15 cellular contexts compared by ENCODE assay signal in genomic region chr17:81967244-81967532, GRCh38. TPM values are rescaled to one million over a fixed set of nuclear protein-coding genes. Genes with fewer than 3 reads are reported as not detected.
A peak's percentile ranks its signal among the peaks of the same experiment; 100 is the strongest.
DNase-seq lines count a peak whose midpoint lies in the region; ATAC-seq, FAIRE-seq and TF ChIP-seq lines count a peak whose summit lies in the region.
"Had no signal": no experiment of that assay in that cellular context is flagged by ENCODE, and none has a peak within 500 bp of the region (broad histone marks: within the 10 kb centered on the region; RNA-seq: fewer than 3 reads in every experiment).

No MANE protein-coding gene starts in this region.

- H3K27ac ChIP-seq in GM12878 (ENCODE audit: control insufficient read depth, insufficient read depth) (no peak overlapping the region), liver (ENCODE audit: low read depth in 1 of 2, low read length in 2 of 2) (peak overlapping the region; percentile 3 to 58), transverse colon (peak overlapping the region; percentile 41 to 55 (median 44)), thyroid gland (no peak overlapping the region)
- H3K27ac ChIP-seq: ovary had no signal

- H3K4me3 Mint-ChIP-seq in activated naive CD4-positive, alpha-beta T cell treated with anti-CD3 and anti-CD28 coated beads for 36 hours, result peak overlapping the region; percentile 68

- no peaks in the 10 kb centered on the region for H3K36me3 Mint-ChIP-seq in activated naive CD4-positive, alpha-beta T cell treated with anti-CD3 and anti-CD28 coated beads for 36 hours (ENCODE audit: low read depth)

- H3K4me1 ChIP-seq in GM12878 (ENCODE audit: control insufficient read depth, insufficient read depth, low read length), result peaks cover 18% of the 10 kb centered on the region
- H3K4me1 ChIP-seq in liver (ENCODE audit: control insufficient read depth in 4 of 4, insufficient read depth in 4 of 4, low read length in 3 of 4), result peaks cover 8 to 35% (median 18%) of the 10 kb centered on the region in 4 donors
- H3K4me1 ChIP-seq in transverse colon, result peaks cover 15 to 26% (median 21%) of the 10 kb centered on the region in 4 donors
- peaks cover 10 to 15% of the 10 kb centered on the region in 2 donors for H3K4me1 ChIP-seq in thyroid gland

- H3K4me2 ChIP-seq in GM12878 (ENCODE audit: control insufficient read depth, insufficient read depth), result peak overlapping the region; percentile 49

- TF ChIP-seq RAD21 in GM12878 (IDR thresholded peaks at IDR 0.05; ENCODE audit: insufficient read depth, low read depth, low read length), result no peak
- TF ChIP-seq RAD21 in liver (IDR thresholded peaks at IDR 0.05), result no peak

- POLR2A ChIA-PET in GM12878 (lab: Charles Lee), result interaction anchor here (0.6 to 2.3 kb wide), 10 partner anchors 9 to 325 kb away, joined by 3 to 18 read pairs (median 3); partner anchors contain the start of genes ASPSCR1, DCXR, FASN and MCRIP1

- H3K9ac ChIP-seq in GM12878 (ENCODE audit: control insufficient read depth, insufficient read depth, low read length), result no peak overlapping the region
- no peak overlapping the region for H3K9ac ChIP-seq in liver (ENCODE audit: low read depth in 1 of 2, low read length in 2 of 2)

- no peak for ATAC-seq in GM12878
- ATAC-seq in GM18909 (IDR thresholded peaks at IDR 0.05; ENCODE audit: poor library complexity, unreplicated experiment), result no peak
- no peak for ATAC-seq in GM19035 (IDR thresholded peaks at IDR 0.05; ENCODE audit: unreplicated experiment)

- no peaks in the 10 kb centered on the region for H4K20me1 ChIP-seq in GM12878 (ENCODE audit: control insufficient read depth, insufficient read depth)

- H2AFZ ChIP-seq in GM12878 (ENCODE audit: control insufficient read depth, low read depth, low read length), result peak overlapping the region; percentile 5; the same call in 1 of the 2 replicates

- TF ChIP-seq POLR2A in GM12878 (IDR thresholded peaks at IDR 0.05; ENCODE audit: low read depth, low read length), result no peak
- TF ChIP-seq POLR2A in transverse colon (IDR thresholded peaks at IDR 0.05), result no peak
- TF ChIP-seq POLR2A in thyroid gland (IDR thresholded peaks at IDR 0.05), result no peak

- TF ChIP-seq EP300 in GM12878 (IDR thresholded peaks at IDR 0.05; ENCODE audit: borderline replicate concordance in 1 of 2, control insufficient read depth in 1 of 2, low read depth in 2 of 2, low read length in 2 of 2), result no peak
- no peak for TF ChIP-seq EP300 in transverse colon (IDR thresholded peaks at IDR 0.05; ENCODE audit: low read depth)

- FAIRE-seq in GM12878 (lab: Jason Lieb, UNC), result no peak
- FAIRE-seq: TTC549 had no signal

- no peak for TF ChIP-seq CTCF in GM12878 (IDR thresholded peaks at IDR 0.05 in 2 of 3, conservative IDR thresholded peaks at IDR 0.05 in 1 of 3; ENCODE audit: control insufficient read depth in 2 of 3, extremely low read depth in 1 of 3, insufficient read depth in 1 of 3, low read depth in 3 of 3, low read length in 3 of 3)
- no peak for TF ChIP-seq CTCF in liver (IDR thresholded peaks at IDR 0.05; ENCODE audit: low read depth, low read length, missing input control)
- no peak for TF ChIP-seq CTCF in transverse colon (IDR thresholded peaks at IDR 0.05)
- no peak for TF ChIP-seq CTCF in thyroid gland (IDR thresholded peaks at IDR 0.05)

- no peaks in the 10 kb centered on the region for H3K36me3 ChIP-seq in GM12878 (ENCODE audit: control insufficient read depth in 2 of 2, insufficient read depth in 2 of 2, low read length in 1 of 2)
- no peaks in the 10 kb centered on the region for H3K36me3 ChIP-seq in liver (ENCODE audit: control insufficient read depth in 4 of 4, insufficient read depth in 3 of 4, low read depth in 1 of 4, low read length in 3 of 4)
- no peaks in the 10 kb centered on the region for H3K36me3 ChIP-seq in transverse colon
- H3K36me3 ChIP-seq in thyroid gland, result no peaks in the 10 kb centered on the region
- H3K36me3 ChIP-seq: esophagus muscularis mucosa, ovary had no signal

- in situ Hi-C loops in GM12878 (cut with MboI), result no loop called here
- in situ Hi-C loops in transverse colon (cut with MboI; ENCODE audit: low pct_ligation_motif_present in 1 of 4, low pct_unique_long_range_greater_than_20kb in 1 of 4, low sequenced_read_pairs in 3 of 4), result loop anchor here in 1 of 4 donors (25.0 kb wide), 1 partner anchor 195 kb away; no protein-coding TSS in a partner anchor

- RAD21 ChIA-PET in GM12878 (lab: Charles Lee; ENCODE audit: unreplicated experiment), result interaction anchor here (0.6 to 1.9 kb wide), 4 partner anchors 8 to 73 kb away, joined by 4 to 12 read pairs (median 6); partner anchors contain the start of genes CENPX and LRRC45

- 44% methylated on average over 5 of the region's 5 CpGs for WGBS in GM12878 (ENCODE audit: insufficient coverage, insufficient replicate concordance, low lambda C conversion rate, missing lambda C conversion rate)
- 47% methylated on average over 5 of the region's 5 CpGs for WGBS in liver
- WGBS in transverse colon (ENCODE audit: low coverage in 1 of 2), 2 donors, result 18% methylated on average over 2 of the region's 5 CpGs; no CpG with 5 or more reads in 1 of the 2 donors
- 35 to 64% methylated on average over 4 to 5 of the region's 5 CpGs for WGBS in thyroid gland, 2 donors

- CTCF ChIA-PET in activated naive CD4-positive, alpha-beta T cell treated with anti-CD3 and anti-CD28 coated beads for 36 hours (lab: Charles Lee), result interaction anchor here (0.8 to 2.1 kb wide), 7 partner anchors 8 to 71 kb away, joined by 3 to 11 read pairs (median 4); partner anchors contain the start of gene DCXR
- CTCF ChIA-PET in GM12878 (lab: Yijun Ruan, JAX), result interaction anchor here (0.7 to 2.9 kb wide), 3 partner anchors 8 to 54 kb away, joined by 3 to 28 read pairs (median 4); partner anchors contain the start of genes CENPX and LRRC45

- no peaks in the 10 kb centered on the region for H3K79me2 ChIP-seq in GM12878 (ENCODE audit: control insufficient read depth, insufficient read depth, low read length)

- H3K27me3 ChIP-seq in GM12878 (replicated peaks in 1 of 2; ENCODE audit: control insufficient read depth in 2 of 2, insufficient read depth in 2 of 2, low read length in 1 of 2), result peaks cover 2 to 5% of the 10 kb centered on the region in 2 experiments
- H3K27me3 ChIP-seq in liver (ENCODE audit: control insufficient read depth in 4 of 4, insufficient read depth in 4 of 4, low read length in 3 of 4), result no peaks in the 10 kb centered on the region
- H3K27me3 ChIP-seq in transverse colon, result peaks cover 64% of the 10 kb centered on the region
- H3K27me3 ChIP-seq in thyroid gland, result no peaks in the 10 kb centered on the region
- H3K27me3 ChIP-seq: ovary had no signal

- H3K27me3 Mint-ChIP-seq in activated naive CD4-positive, alpha-beta T cell treated with anti-CD3 and anti-CD28 coated beads for 36 hours (ENCODE audit: low read depth), result peaks cover 2% of the 10 kb centered on the region

- H3K4me3 ChIP-seq in GM12878 (no peak overlapping the region), liver (ENCODE audit: low read depth in 1 of 3, low read length in 3 of 3) (no peak overlapping the region), transverse colon (no peak overlapping the region), thyroid gland (replicated peaks in 1 of 3) (no peak overlapping the region)
- H3K4me3 ChIP-seq: ovary had no signal

- SMC1A ChIA-PET in GM12878 (lab: Charles Lee; ENCODE audit: uncharacterized antibody, unreplicated experiment), result interaction anchor here (1.2 to 2.0 kb wide), 3 partner anchors 10 to 71 kb away, joined by 4 to 9 read pairs (median 7); partner anchors contain the start of genes ASPSCR1 and DCXR

- H3K9me3 ChIP-seq in GM12878 (replicated peaks; ENCODE audit: control insufficient read depth, insufficient read depth, low read length) (no peaks in the 10 kb centered on the region), liver (ENCODE audit: control insufficient read depth in 4 of 4, low read length in 3 of 4) (no peaks in the 10 kb centered on the region), transverse colon (no peaks in the 10 kb centered on the region), thyroid gland (no peaks in the 10 kb centered on the region)
- H3K9me3 ChIP-seq: esophagus muscularis mucosa, ovary had no signal

- no peaks in the 10 kb centered on the region for H3K9me3 Mint-ChIP-seq in activated naive CD4-positive, alpha-beta T cell treated with anti-CD3 and anti-CD28 coated beads for 36 hours

- no TSS peak for BruUV-seq in GM12878 (replicated peaks; lab: Mats Ljungman, UMichigan)

- intact Hi-C loops in activated naive CD4-positive, alpha-beta T cell treated with anti-CD3 and anti-CD28 coated beads for 36 hours (cut with micrococcal nuclease), result no loop called here
- intact Hi-C loops in GM12878 (cut with micrococcal nuclease; ENCODE audit: unreplicated experiment), result loop anchor here (5.0 kb wide), 1 partner anchor 40 kb away; the partner anchor contains the start of gene MAFG
- intact Hi-C loops in transverse colon (cut with DNase I; ENCODE audit: low total_unique reads), result no loop called here
- intact Hi-C loops in thyroid gland (cut with DNase I), result no loop called here

- DNase-seq in activated naive CD4-positive, alpha-beta T cell treated with anti-CD3 and anti-CD28 coated beads for 36 hours, result no peak
- DNase-seq in activated naive CD4-positive, alpha-beta T cell treated with Interleukin-2 at 50 U/mL for 16 hours, result no peak
- DNase-seq in GM12878 (ENCODE audit: low read depth, low spot score), result no peak
- no peak for DNase-seq in transverse colon
- no peak for DNase-seq in thyroid gland
- DNase-seq: PC-3 had no signal

- no peak overlapping the region for H3K27ac Mint-ChIP-seq in activated naive CD4-positive, alpha-beta T cell treated with anti-CD3 and anti-CD28 coated beads for 36 hours

- peaks cover 14% of the 10 kb centered on the region for H3K4me1 Mint-ChIP-seq in activated naive CD4-positive, alpha-beta T cell treated with anti-CD3 and anti-CD28 coated beads for 36 hours (ENCODE audit: low read depth)

RNA-seq across cellular contexts. Expression of gene NOTUM, which starts 6.2 kb away (rescaled TPM):
- under 1 TPM; 0.35 to 0.38 TPM for total RNA-seq in activated naive CD4-positive, alpha-beta T cell treated with anti-CD3 and anti-CD28 coated beads for 36 hours
- not detected in 2 replicates for total RNA-seq in GM12878 (2013; cell fraction: nucleolus; rRNA removed)
- total RNA-seq in GM12878 (2014; rRNA removed), result not detected in 2 replicates
- not detected in 2 replicates for total RNA-seq in GM12878 (2014; rRNA removed; fragmentation: Illumina TruSeq; extraction: Trizol)
- 0.13 and 0.19 TPM in 2 replicates for total RNA-seq in GM12878 (2021)
- polyA plus RNA-seq in GM12878 (2011; ENCODE audit: low read depth), result not detected
- not detected in 2 replicates for polyA plus RNA-seq in GM12878 (2011; rRNA removed)
- 0.05 TPM in 1 of 2 replicates, not detected in the other for polyA plus RNA-seq in GM12878 (2011; cell fraction: cytosol; rRNA removed)
- polyA plus RNA-seq in GM12878 (2011; cell fraction: nucleus; rRNA removed), result 0.06 and 0.09 TPM in 2 replicates
- 0.04 and 0.14 TPM in 2 replicates for polyA plus RNA-seq in GM12878 (2012)
- not detected in 2 replicates for polyA plus RNA-seq in GM12878 (2014; fragmentation: Illumina TruSeq; extraction: Trizol)
- not detected for polyA plus RNA-seq in GM12878 (2014; fragmentation: Nextera tagmentation; extraction: Ambion mirVana)
- 0.04 TPM in 1 of 2 replicates, not detected in the other for polyA plus RNA-seq in GM12878 (2014; rRNA removed)
- polyA plus RNA-seq in GM12878 (2016; fragmentation: Nextera tagmentation; extraction: Ambion mirVana), result not detected
- polyA minus RNA-seq in GM12878 (2011; rRNA and poly(A)+ RNA removed), result not detected in 2 replicates
- not detected in 2 replicates for polyA minus RNA-seq in GM12878 (2011; cell fraction: cytosol; rRNA and poly(A)+ RNA removed)
- not detected in 2 replicates for polyA minus RNA-seq in GM12878 (2011; cell fraction: nucleus; rRNA and poly(A)+ RNA removed)
- total RNA-seq in liver, result 1 to 10 TPM in 1 of 2 donors, under 1 TPM in 1; 0.19 to 5.4 TPM
- polyA plus RNA-seq in liver, result 1 to 10 TPM; 1.1 to 2.0 TPM
- total RNA-seq in transverse colon, result not detected
- under 1 TPM in 1 of 4 donors, not detected in 3; 0.40 TPM for total RNA-seq in thyroid gland
- total RNA-seq: PC-3 had no signal
- polyA plus RNA-seq: AG04450 had no signal

RNA-seq across cellular contexts. Expression of gene ASPSCR1, which starts 10.2 kb away (rescaled TPM):
- 10 to 100 TPM; 33.6 to 34.8 TPM for total RNA-seq in activated naive CD4-positive, alpha-beta T cell treated with anti-CD3 and anti-CD28 coated beads for 36 hours
- 52.1 and 55.2 TPM in 2 replicates for total RNA-seq in GM12878 (2013; cell fraction: nucleolus; rRNA removed)
- total RNA-seq in GM12878 (2014; rRNA removed), result 34.9 and 43.8 TPM in 2 replicates
- total RNA-seq in GM12878 (2014; rRNA removed; fragmentation: Illumina TruSeq; extraction: Trizol), result 14.2 and 19.0 TPM in 2 replicates
- 42.4 and 43.3 TPM in 2 replicates for total RNA-seq in GM12878 (2021)
- polyA plus RNA-seq in GM12878 (2011; ENCODE audit: low read depth), result 8.2 TPM
- 4.1 and 10.3 TPM in 2 replicates for polyA plus RNA-seq in GM12878 (2011; rRNA removed)
- 19.8 and 36.7 TPM in 2 replicates for polyA plus RNA-seq in GM12878 (2011; cell fraction: cytosol; rRNA removed)
- 75.2 and 97.9 TPM in 2 replicates for polyA plus RNA-seq in GM12878 (2011; cell fraction: nucleus; rRNA removed)
- 19.6 and 27.9 TPM in 2 replicates for polyA plus RNA-seq in GM12878 (2012)
- 1.7 and 10.9 TPM in 2 replicates for polyA plus RNA-seq in GM12878 (2014; fragmentation: Illumina TruSeq; extraction: Trizol)
- polyA plus RNA-seq in GM12878 (2014; fragmentation: Nextera tagmentation; extraction: Ambion mirVana), result 1 to 10 TPM; 1.5 to 7.2 TPM
- 48.4 and 58.7 TPM in 2 replicates for polyA plus RNA-seq in GM12878 (2014; rRNA removed)
- polyA plus RNA-seq in GM12878 (2016; fragmentation: Nextera tagmentation; extraction: Ambion mirVana), result 10 to 100 TPM; 31.9 to 41.9 TPM
- polyA minus RNA-seq in GM12878 (2011; rRNA and poly(A)+ RNA removed), result 5.9 and 17.9 TPM in 2 replicates
- polyA minus RNA-seq in GM12878 (2011; cell fraction: cytosol; rRNA and poly(A)+ RNA removed), result 8.3 and 13.8 TPM in 2 replicates
- polyA minus RNA-seq in GM12878 (2011; cell fraction: nucleus; rRNA and poly(A)+ RNA removed), result 26.1 and 47.5 TPM in 2 replicates
- 10 to 100 TPM; 17.8 to 26.2 TPM for total RNA-seq in liver
- 10 to 100 TPM; 19.0 to 21.7 TPM for polyA plus RNA-seq in liver
- 10 to 100 TPM; 21.0 to 61.7 (median 41.3) TPM for total RNA-seq in transverse colon
- 10 to 100 TPM; 23.2 to 53.6 (median 35.7) TPM for total RNA-seq in thyroid gland

RNA-seq across cellular contexts. Expression of gene MYADML2, which starts 20.2 kb away (rescaled TPM):
- not detected for total RNA-seq in activated naive CD4-positive, alpha-beta T cell treated with anti-CD3 and anti-CD28 coated beads for 36 hours
- total RNA-seq in GM12878 (2013; cell fraction: nucleolus; rRNA removed), result 0.19 TPM in 1 of 2 replicates, not detected in the other
- total RNA-seq in GM12878 (2014; rRNA removed) (not detected in 2 replicates), GM12878 (2014; rRNA removed; fragmentation: Illumina TruSeq; extraction: Trizol) (not detected in 2 replicates), GM12878 (2021) (not detected in 2 replicates), liver (not detected), transverse colon (not detected), thyroid gland (not detected)
- not detected for polyA plus RNA-seq in GM12878 (2011; ENCODE audit: low read depth)
- polyA plus RNA-seq in GM12878 (2011; rRNA removed) (not detected in 2 replicates), GM12878 (2014; fragmentation: Illumina TruSeq; extraction: Trizol) (not detected in 2 replicates), GM12878 (2014; fragmentation: Nextera tagmentation; extraction: Ambion mirVana) (not detected), GM12878 (2014; rRNA removed) (not detected in 2 replicates), GM12878 (2016; fragmentation: Nextera tagmentation; extraction: Ambion mirVana) (not detected), liver (not detected)
- polyA plus RNA-seq in GM12878 (2011; cell fraction: cytosol; rRNA removed), result not detected in 2 replicates
- not detected in 2 replicates for polyA plus RNA-seq in GM12878 (2011; cell fraction: nucleus; rRNA removed)
- 0.04 and 0.05 TPM in 2 replicates for polyA plus RNA-seq in GM12878 (2012)
- polyA minus RNA-seq in GM12878 (2011; rRNA and poly(A)+ RNA removed), result not detected in 2 replicates
- not detected in 2 replicates for polyA minus RNA-seq in GM12878 (2011; cell fraction: cytosol; rRNA and poly(A)+ RNA removed)
- polyA minus RNA-seq in GM12878 (2011; cell fraction: nucleus; rRNA and poly(A)+ RNA removed), result not detected in 2 replicates
- total RNA-seq: esophagus muscularis mucosa, kidney epithelial cell, ovary, PC-3, temporal lobe had no signal
- polyA plus RNA-seq: AG04450, ovary had no signal

RNA-seq across cellular contexts. Expression of gene PYCR1, which starts 30.1 kb away (rescaled TPM):
- total RNA-seq in activated naive CD4-positive, alpha-beta T cell treated with anti-CD3 and anti-CD28 coated beads for 36 hours, result 100 to 1,000 TPM; 121 to 130 TPM
- total RNA-seq in GM12878 (2013; cell fraction: nucleolus; rRNA removed), result 12.5 and 13.6 TPM in 2 replicates
- total RNA-seq in GM12878 (2014; rRNA removed) (75.7 and 88.1 TPM in 2 replicates), GM12878 (2014; rRNA removed; fragmentation: Illumina TruSeq; extraction: Trizol) (37.8 and 40.3 TPM in 2 replicates), GM12878 (2021) (105 TPM in 2 replicates), liver (10 to 100 TPM; 10.4 to 14.1 TPM), transverse colon (100 to 1,000 TPM in 1 of 4 donors, 10 to 100 TPM in 2, not detected in 1; 16.4 to 257 (median 20.5) TPM), thyroid gland (10 to 100 TPM in 2 of 4 donors, 1 to 10 TPM in 2; 5.5 to 29.2 (median 13.9) TPM)
- polyA plus RNA-seq in GM12878 (2011; ENCODE audit: low read depth), result 19.6 TPM
- polyA plus RNA-seq in GM12878 (2011; rRNA removed) (23.4 and 49.3 TPM in 2 replicates), GM12878 (2014; fragmentation: Illumina TruSeq; extraction: Trizol) (18.7 and 43.8 TPM in 2 replicates), GM12878 (2014; fragmentation: Nextera tagmentation; extraction: Ambion mirVana) (1 to 10 TPM; 2.7 to 5.2 TPM), GM12878 (2014; rRNA removed) (107 and 124 TPM in 2 replicates), GM12878 (2016; fragmentation: Nextera tagmentation; extraction: Ambion mirVana) (100 to 1,000 TPM; 104 to 119 TPM), liver (1 to 10 TPM; 5.0 to 5.1 TPM)
- polyA plus RNA-seq in GM12878 (2011; cell fraction: cytosol; rRNA removed), result 67.6 and 105 TPM in 2 replicates
- polyA plus RNA-seq in GM12878 (2011; cell fraction: nucleus; rRNA removed), result 67.8 and 71.5 TPM in 2 replicates
- 55.9 and 82.4 TPM in 2 replicates for polyA plus RNA-seq in GM12878 (2012)
- polyA minus RNA-seq in GM12878 (2011; rRNA and poly(A)+ RNA removed), result 35.3 and 70.7 TPM in 2 replicates
- polyA minus RNA-seq in GM12878 (2011; cell fraction: cytosol; rRNA and poly(A)+ RNA removed), result 24.8 and 24.9 TPM in 2 replicates
- polyA minus RNA-seq in GM12878 (2011; cell fraction: nucleus; rRNA and poly(A)+ RNA removed), result 10.5 and 11.3 TPM in 2 replicates

RNA-seq across cellular contexts. Expression of gene MAFG, which starts 39.7 kb away (rescaled TPM):
- total RNA-seq in activated naive CD4-positive, alpha-beta T cell treated with anti-CD3 and anti-CD28 coated beads for 36 hours, result 10 to 100 TPM; 13.5 to 14.8 TPM
- total RNA-seq in GM12878 (2013; cell fraction: nucleolus; rRNA removed), result 15.6 and 17.5 TPM in 2 replicates
- 8.7 and 8.9 TPM in 2 replicates for total RNA-seq in GM12878 (2014; rRNA removed)
- total RNA-seq in GM12878 (2014; rRNA removed; fragmentation: Illumina TruSeq; extraction: Trizol), result 6.3 and 6.4 TPM in 2 replicates
- 18.1 and 20.1 TPM in 2 replicates for total RNA-seq in GM12878 (2021)
- 6.4 TPM for polyA plus RNA-seq in GM12878 (2011; ENCODE audit: low read depth)
- 6.5 and 9.8 TPM in 2 replicates for polyA plus RNA-seq in GM12878 (2011; rRNA removed)
- 14.8 and 16.6 TPM in 2 replicates for polyA plus RNA-seq in GM12878 (2011; cell fraction: cytosol; rRNA removed)
- 76.6 and 84.7 TPM in 2 replicates for polyA plus RNA-seq in GM12878 (2011; cell fraction: nucleus; rRNA removed)
- 13.3 and 15.1 TPM in 2 replicates for polyA plus RNA-seq in GM12878 (2012)
- polyA plus RNA-seq in GM12878 (2014; fragmentation: Illumina TruSeq; extraction: Trizol), result 7.8 and 9.5 TPM in 2 replicates
- polyA plus RNA-seq in GM12878 (2014; fragmentation: Nextera tagmentation; extraction: Ambion mirVana), result 1 to 10 TPM in 1 of 2 experiments, under 1 TPM in 1; 0.48 to 1.3 TPM
- polyA plus RNA-seq in GM12878 (2014; rRNA removed), result 13.5 and 14.7 TPM in 2 replicates
- polyA plus RNA-seq in GM12878 (2016; fragmentation: Nextera tagmentation; extraction: Ambion mirVana), result 1 to 10 TPM; 2.7 TPM
- 6.4 and 8.6 TPM in 2 replicates for polyA minus RNA-seq in GM12878 (2011; rRNA and poly(A)+ RNA removed)
- polyA minus RNA-seq in GM12878 (2011; cell fraction: cytosol; rRNA and poly(A)+ RNA removed), result 2.8 and 3.4 TPM in 2 replicates
- 5.6 and 7.9 TPM in 2 replicates for polyA minus RNA-seq in GM12878 (2011; cell fraction: nucleus; rRNA and poly(A)+ RNA removed)
- 10 to 100 TPM; 11.7 to 17.0 TPM for total RNA-seq in liver
- 1 to 10 TPM; 3.0 to 6.1 TPM for polyA plus RNA-seq in liver
- 10 to 100 TPM; 22.4 to 34.4 (median 24.3) TPM for total RNA-seq in transverse colon
- total RNA-seq in thyroid gland, result 10 to 100 TPM; 28.2 to 51.8 (median 36.4) TPM

Comparison
In these comparisons a context has a peak if more than half of its experiments do, and no peak if none do; other contexts are left out.
1. H3K27ac ChIP-seq: peak in liver (2 of 2) and transverse colon (4 of 4); none in GM12878 (single experiment) and thyroid gland (0 of 3).